23 cellular contexts compared by ENCODE assay signal in the genomic region with DNA sequence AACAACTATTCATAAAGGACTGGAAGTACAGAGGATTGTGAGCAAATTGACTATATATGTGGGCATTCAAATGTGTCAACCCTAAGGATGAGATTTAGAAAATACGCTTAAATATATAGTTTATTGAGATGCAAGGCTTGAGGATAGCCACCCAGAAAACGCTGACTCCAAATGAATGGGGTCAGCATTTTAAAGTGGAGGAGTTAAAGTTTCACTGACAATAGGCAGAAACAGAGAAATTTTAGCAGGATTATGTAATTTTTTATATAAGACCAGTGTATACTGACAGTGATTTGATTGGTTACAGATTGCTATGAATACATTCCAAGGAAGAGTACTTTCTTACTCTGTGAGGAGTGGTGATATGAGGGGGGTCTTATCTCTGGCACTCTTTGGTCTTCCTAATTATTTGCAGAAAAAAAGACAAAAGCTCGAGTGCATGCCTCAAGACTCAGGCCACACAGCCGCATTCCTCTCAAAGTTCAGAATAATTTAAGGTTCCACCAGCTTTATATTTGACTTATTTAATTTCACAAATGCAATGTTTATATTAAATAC. TPM values are rescaled to one million over a fixed set of nuclear protein-coding genes. Genes with fewer than 3 reads are reported as not detected.
DNase-seq lines count a peak whose midpoint lies in the region; ATAC-seq, FAIRE-seq and TF ChIP-seq lines count a peak whose summit lies in the region.
"Had no signal": no experiment of that assay in that cellular context is flagged by ENCODE, and none has a peak within 500 bp of the region (broad histone marks: within the 10 kb centered on the region; RNA-seq: fewer than 3 reads in every experiment).

No MANE protein-coding gene starts in this region.

- H3K79me1 ChIP-seq in IMR-90 (ENCODE audit: low read depth in 1 of 2, low read length in 2 of 2): no peaks in the 10 kb centered on the region

- H3K4me3 ChIP-seq in A549: no peak overlapping the region
- H3K4me3 ChIP-seq in IMR-90 (ENCODE audit: insufficient read depth, low read depth, low read length): no peak overlapping the region
- H3K4me3 ChIP-seq in keratinocyte (ENCODE audit: control insufficient read depth in 2 of 3, extremely low read depth in 1 of 3, insufficient read depth in 2 of 3, low read depth in 1 of 3, low read length in 3 of 3): no peak overlapping the region

- H3K18ac ChIP-seq in IMR-90 (ENCODE audit: low read depth, low read length): no peak overlapping the region

- H3K79me2 ChIP-seq in keratinocyte (ENCODE audit: control insufficient read depth, insufficient read depth, low read length): no peaks in the 10 kb centered on the region

- CTCF ChIA-PET in A549 (lab: Yijun Ruan, JAX) (interaction anchor here (0.9 to 1.7 kb wide), 4 partner anchors 10 to 39 kb away, joined by 3 to 15 read pairs (median 6); a partner anchor contains a TSS), IMR-90 (lab: Yijun Ruan, JAX) (no interaction called here)

- H3K9ac ChIP-seq in IMR-90 (ENCODE audit: low read depth, low read length): no peak overlapping the region
- no peak overlapping the region for H3K9ac ChIP-seq in keratinocyte (ENCODE audit: control insufficient read depth, extremely low read depth, insufficient read depth, low read length)

- no peaks in the 10 kb centered on the region for H3K36me3 ChIP-seq in IMR-90 (ENCODE audit: control insufficient read depth, insufficient read depth, low read length)
- no peaks in the 10 kb centered on the region for H3K36me3 ChIP-seq in keratinocyte (ENCODE audit: control insufficient read depth in 2 of 2, extremely low read depth in 1 of 2, insufficient read depth in 2 of 2, low read length in 2 of 2)

- no peak for TF ChIP-seq EP300 in A549 (IDR thresholded peaks at IDR 0.05)

- H4K91ac ChIP-seq in IMR-90 (ENCODE audit: insufficient read depth, low read depth, low read length): peak overlapping the region; percentile 28; the same call in 1 of the 2 replicates

- TF ChIP-seq RAD21 in A549 (conservative IDR thresholded peaks at IDR 0.05 in 1 of 2, IDR thresholded peaks at IDR 0.05 in 1 of 2): no peak
- no peak for TF ChIP-seq RAD21 in IMR-90 (IDR thresholded peaks at IDR 0.05; ENCODE audit: low read length)

- in situ Hi-C loops in IMR-90 (cut with MboI; ENCODE audit: low sequenced_read_pairs): no loop called here

- no peak overlapping the region; the same call in 1 of the 2 replicates for H3K4ac ChIP-seq in IMR-90 (ENCODE audit: low read depth, low read length)

- H4K5ac ChIP-seq in IMR-90 (ENCODE audit: low read depth, low read length): no peak overlapping the region

- peak overlapping the region; percentile 76 for H2BK20ac ChIP-seq in IMR-90 (ENCODE audit: low read depth, low read length)

- H2BK5ac ChIP-seq in IMR-90 (ENCODE audit: low read depth, low read length, poor library complexity, severe bottlenecking): no peak overlapping the region

- ATAC-seq in A549 (no peak), IMR-90 (ENCODE audit: low read depth) (no peak), SK-N-SH treated with all-trans-retinoic acid at 6 μM for 48 hours (peak; percentile 8; the same call in 2 of the 3 replicates), HG03097 (IDR thresholded peaks at IDR 0.05; ENCODE audit: low FRiP score, unreplicated experiment) (no peak), HG02884 (IDR thresholded peaks at IDR 0.05; ENCODE audit: unreplicated experiment) (no peak)
- ATAC-seq: CD8-positive, alpha-beta T cell had no signal

- H3K27ac ChIP-seq in A549 (peak overlapping the region; percentile 68 to 84), IMR-90 (ENCODE audit: insufficient read depth, low read length) (no peak overlapping the region), keratinocyte (ENCODE audit: control insufficient read depth, insufficient read depth, low read length) (no peak overlapping the region)
- H3K27ac ChIP-seq: HL-60 had no signal

- POLR2A ChIA-PET in A549 (lab: Yijun Ruan, JAX): no interaction called here
- POLR2A ChIA-PET in IMR-90 (lab: Charles Lee; ENCODE audit: unreplicated experiment): no interaction called here

- H3K9me1 ChIP-seq in IMR-90 (ENCODE audit: insufficient read depth, low read length): no peaks in the 10 kb centered on the region
- no peaks in the 10 kb centered on the region for H3K9me1 ChIP-seq in keratinocyte (ENCODE audit: control insufficient read depth, extremely low read depth, insufficient read depth, low read length)

- H3K14ac ChIP-seq in IMR-90 (replicated peaks; ENCODE audit: low read depth, low read length): no peak overlapping the region

- no peak overlapping the region for H2AK9ac ChIP-seq in IMR-90 (replicated peaks; ENCODE audit: low read depth, low read length, poor library complexity)

- H2BK15ac ChIP-seq in IMR-90 (ENCODE audit: low read depth, low read length): no peak overlapping the region

- no peaks in the 10 kb centered on the region for H4K20me1 ChIP-seq in IMR-90 (ENCODE audit: insufficient read depth, low read length)
- no peaks in the 10 kb centered on the region for H4K20me1 ChIP-seq in keratinocyte (ENCODE audit: control insufficient read depth, extremely low read depth, insufficient read depth, low read length)

- TF ChIP-seq POLR2A in A549 (IDR thresholded peaks at IDR 0.05; ENCODE audit: low read length): no peak
- no peak for TF ChIP-seq POLR2A in IMR-90 (IDR thresholded peaks at IDR 0.05; ENCODE audit: low read depth, low read length)

- H3K9me3 ChIP-seq in A549 (no peaks in the 10 kb centered on the region), IMR-90 (ENCODE audit: control insufficient read depth, insufficient read depth, low read length) (peaks cover 3% of the 10 kb centered on the region; the same call in 1 of the 2 replicates), keratinocyte (ENCODE audit: control insufficient read depth, low read depth, low read length) (no peaks in the 10 kb centered on the region)

- 78% methylated on average over 4 of the region's 4 CpGs for WGBS in A549 (ENCODE audit: missing lambda C conversion rate)
- WGBS in IMR-90 (ENCODE audit: extremely low coverage in 2 of 2, insufficient read length in 1 of 2), 2 experiments: no CpG with 5 or more reads among the region's 4 CpGs

- BruUV-seq in IMR-90 (replicated peaks; lab: Mats Ljungman, UMichigan): no TSS peak

- H2AK5ac ChIP-seq in IMR-90 (ENCODE audit: low read depth, low read length): no peak overlapping the region

- no peak overlapping the region for H2AFZ ChIP-seq in IMR-90 (replicated peaks; ENCODE audit: low read length, poor library complexity)
- H2AFZ ChIP-seq in keratinocyte (ENCODE audit: control insufficient read depth, low read length): no peak overlapping the region

- dilution Hi-C loops in IMR-90 (cut with HindIII; ENCODE audit: low sequenced_read_pairs, unreplicated experiment) (no loop called here), keratinocyte (cut with MboI; ENCODE audit: extremely low pct_ligation_motif_present, low sequenced_read_pairs) (no loop called here)

- no peak overlapping the region; a peak in 1 of 4 replicates for H4K8ac ChIP-seq in IMR-90 (ENCODE audit: low read depth in 2 of 2, low read length in 2 of 2)

- H3K27me3 ChIP-seq in IMR-90 (ENCODE audit: control insufficient read depth, insufficient read depth, low read length) (no peaks in the 10 kb centered on the region), keratinocyte (ENCODE audit: control insufficient read depth, extremely low read depth, insufficient read depth, low read length) (no peaks in the 10 kb centered on the region)

- no peak overlapping the region for H3K23ac ChIP-seq in IMR-90 (ENCODE audit: low read depth, low read length)

- peak overlapping the region; percentile 52 for H2BK120ac ChIP-seq in IMR-90 (ENCODE audit: low read depth, low read length)

- TF ChIP-seq CTCF in A549 (IDR thresholded peaks at IDR 0.05) (no peak), IMR-90 (conservative IDR thresholded peaks at IDR 0.05; ENCODE audit: low read depth, low read length) (no peak), keratinocyte (optimal IDR thresholded peaks at IDR 0.05 in 1 of 3, IDR thresholded peaks at IDR 0.05 in 1 of 3, conservative IDR thresholded peaks at IDR 0.05 in 1 of 3; ENCODE audit: extremely low read depth in 1 of 3, insufficient read depth in 2 of 3, low read length in 3 of 3) (no peak)

- FAIRE-seq in A549 (lab: Jason Lieb, UNC) (no peak), keratinocyte (lab: Jason Lieb, UNC) (no peak)
- FAIRE-seq: GM12892 had no signal

- H3K4me1 ChIP-seq in A549 (peaks cover 62% of the 10 kb centered on the region), IMR-90 (ENCODE audit: control insufficient read depth, insufficient read depth, low read length) (peaks cover 2% of the 10 kb centered on the region; the same call in 1 of the 2 replicates), keratinocyte (ENCODE audit: control insufficient read depth, extremely low read depth, insufficient read depth, low read length) (peaks cover 32% of the 10 kb centered on the region)

- intact Hi-C loops in IMR-90 (cut with micrococcal nuclease): no loop called here

- peak overlapping the region; percentile 8; the same call in 2 of the 3 replicates for H3K4me2 ChIP-seq in A549
- no peak overlapping the region for H3K4me2 ChIP-seq in IMR-90 (ENCODE audit: low read depth, low read length)
- peak overlapping the region; percentile 57 for H3K4me2 ChIP-seq in keratinocyte (ENCODE audit: control insufficient read depth, extremely low read depth, insufficient read depth, low read depth, low read length)

- 0 out of 2 replicates have a peak overlapping the region, but pooled peaks have one; percentile 11 for H3K56ac ChIP-seq in IMR-90 (ENCODE audit: extremely low read depth, insufficient read depth, low read length)

- DNase-seq in A549 (ENCODE audit: low read depth in 1 of 2, low spot score in 1 of 2) (no peak), IMR-90 (no peak), keratinocyte (ENCODE audit: low read depth, low spot score) (no peak), germinal center (ENCODE audit: low spot score) (no peak), NCI-H82 (lab: John Stamatoyannopoulos, UW) (no peak)
- DNase-seq: 8988T; AML-193; C1 segment of cervical spinal cord; CD8-positive, alpha-beta T cell; DMS153; GOT3; Karpas-422; MV-4-11; NCI-H1417; NCI-H1694 treated with DMSO at 0.1 percent for 48 hours; NCI-H2081 treated with DMSO at 0.1 percent for 48 hours; NCI-H2171 treated with DMSO at 0.1 percent for 48 hours; NCI-H524 treated with DMSO at 0.1 percent for 48 hours had no signal

RNA-seq across cellular contexts. Expression of a gene that starts 38.6 kb away (rescaled TPM):
- polyA plus RNA-seq in A549 (2011; rRNA removed) (58.9 and 76.1 TPM in 2 replicates), A549 (2017; fragmentation: RNase III; extraction: RNeasy Plus Mini Kit Qiagen cat#74134 plus additional on column Dnase treatment) (51.9 to 59.4 TPM (median 53.6 TPM) in 3 replicates), IMR-90 (2012; rRNA removed) (7.9 and 13.7 TPM in 2 replicates), keratinocyte (9.5 to 17.1 TPM (median 13.6 TPM) in 3 replicates)
- polyA plus RNA-seq in A549 (2012; cell fraction: cytosol; rRNA removed): 16.7 and 20.5 TPM in 2 replicates
- 7.5 and 11.4 TPM in 2 replicates for polyA plus RNA-seq in A549 (2012; cell fraction: nucleus; rRNA removed)
- polyA minus RNA-seq in A549 (2011; rRNA and poly(A)+ RNA removed): 17.4 and 22.3 TPM in 2 replicates
- total RNA-seq in IMR-90 (2012; rRNA removed): 22.4 and 48.0 TPM in 2 replicates
- 2.2 TPM in 2 replicates for polyA plus RNA-seq in IMR-90 (2012; cell fraction: cytosol; rRNA removed)
- 1.4 and 4.4 TPM in 2 replicates for polyA plus RNA-seq in IMR-90 (2012; cell fraction: nucleus; rRNA removed; ENCODE audit: low replicate concordance)
- 49.0 TPM for polyA plus RNA-seq in keratinocyte (2011; ENCODE audit: low read depth)
- polyA plus RNA-seq in keratinocyte (2011; cell fraction: cytosol; rRNA removed): 11.4 and 20.1 TPM in 2 replicates
- polyA plus RNA-seq in keratinocyte (2011; cell fraction: nucleus; rRNA removed): 10.4 and 12.5 TPM in 2 replicates
- 12.9 and 38.0 TPM in 2 replicates for polyA plus RNA-seq in keratinocyte (2012; ENCODE audit: low replicate concordance)
- 2.9 to 12.4 TPM (median 8.9 TPM) in 3 replicates for polyA minus RNA-seq in keratinocyte
- polyA minus RNA-seq in keratinocyte (2011; cell fraction: cytosol; rRNA and poly(A)+ RNA removed): 5.6 TPM
- 3.4 and 6.0 TPM in 2 replicates for polyA minus RNA-seq in keratinocyte (2011; cell fraction: nucleus; rRNA and poly(A)+ RNA removed)

Comparison
In these comparisons a context has a peak if more than half of its experiments do, and no peak if none do; other contexts are left out.
1. H3K27ac ChIP-seq: peak in A549 (2 of 2); none in IMR-90 (single experiment) and keratinocyte (single experiment).